ENCODE assay signal across 8 cellular contexts in the genomic region with DNA sequence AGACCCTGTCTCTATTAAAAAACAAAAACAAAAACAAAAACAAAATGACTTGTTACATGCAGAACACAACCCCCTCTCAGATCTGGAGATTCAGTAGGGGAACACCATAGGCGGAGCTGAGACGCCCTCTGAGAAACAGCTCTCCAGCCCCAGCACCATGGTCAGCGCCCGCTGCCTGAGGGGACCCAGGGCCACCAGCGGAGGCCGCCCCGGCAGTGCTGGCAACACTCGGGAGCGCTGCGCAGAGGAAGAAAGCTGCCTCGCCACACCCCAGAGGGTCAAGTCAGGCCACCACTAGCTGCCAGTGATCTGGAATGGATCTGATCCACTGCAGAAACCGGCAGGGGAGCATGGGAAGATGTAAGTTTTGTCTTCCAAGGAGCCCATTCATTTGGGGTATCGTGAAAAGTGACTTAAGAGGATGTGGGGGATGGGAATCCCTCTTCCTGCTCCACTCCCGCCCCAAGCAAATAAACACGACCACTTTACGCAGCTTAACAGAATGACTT. TPM values are rescaled to one million over a fixed set of nuclear protein-coding genes. Genes with fewer than 3 reads are reported as not detected.
DNase-seq lines count a peak whose midpoint lies in the region; ATAC-seq and TF ChIP-seq lines count a peak whose summit lies in the region.

No MANE protein-coding gene starts in this region.

- H3K79me1 ChIP-seq in mesenchymal stem cell (replicated peaks; ENCODE audit: low read length, poor library complexity, severe bottlenecking), result no peaks in the 10 kb centered on the region

- no peak overlapping the region for H2AFZ ChIP-seq in mesenchymal stem cell (ENCODE audit: low read depth, low read length)

- no peak for TF ChIP-seq CTCF in colonic mucosa (IDR thresholded peaks at IDR 0.05)
- no peak for TF ChIP-seq CTCF in GM10248 (IDR thresholded peaks at IDR 0.05; ENCODE audit: control extremely low read depth, extremely low read depth, low read depth, missing control alignments)

- no peak overlapping the region for H2BK120ac ChIP-seq in mesenchymal stem cell (ENCODE audit: low read depth, low read length)

- no peak overlapping the region for H3K4me2 ChIP-seq in mesenchymal stem cell (ENCODE audit: low read length, poor library complexity, severe bottlenecking)

- intact Hi-C loops in colonic mucosa (cut with DNase I), result no loop called here
- intact Hi-C loops in aorta (cut with DNase I), result no loop called here

- POLR2A ChIA-PET in GM10248 (lab: Yijun Ruan, JAX), result no interaction called here

- H3K9ac ChIP-seq in colonic mucosa (ENCODE audit: low read depth in 2 of 2, low read length in 2 of 2) (no peak overlapping the region), mesenchymal stem cell (ENCODE audit: low read length) (no peak overlapping the region)

- H3K36me3 ChIP-seq in colonic mucosa (no peaks in the 10 kb centered on the region), mesenchymal stem cell (ENCODE audit: control insufficient read depth in 1 of 2, insufficient read depth in 2 of 2, low read depth in 1 of 2, low read length in 2 of 2) (no peaks in the 10 kb centered on the region), aorta (ENCODE audit: control insufficient read depth in 1 of 2, insufficient read depth in 2 of 2, low read length in 1 of 2) (no peaks in the 10 kb centered on the region)

- H3K4ac ChIP-seq in mesenchymal stem cell (ENCODE audit: low read depth in 1 of 2, low read length in 2 of 2), result no peak overlapping the region

- DNase-seq in AG20443 (ENCODE audit: low spot score) (peak; percentile 79), RPMI7951 (ENCODE audit: low read depth) (peak; percentile 53), colonic mucosa (peak; percentile 38), mesenchymal stem cell (peak; percentile 51), aorta (peak; percentile 75 to 88), GM10248 (ENCODE audit: extremely low spot score) (no peak)

- no peak overlapping the region for H3K23ac ChIP-seq in mesenchymal stem cell (ENCODE audit: low read length in 2 of 2)

- no peak overlapping the region for H2AK5ac ChIP-seq in mesenchymal stem cell (ENCODE audit: low read length, severe bottlenecking)

- no peak overlapping the region for H3K18ac ChIP-seq in mesenchymal stem cell (ENCODE audit: low read depth in 1 of 2, low read length in 2 of 2)

- ATAC-seq in aorta (ENCODE audit: low FRiP score) (peak; percentile 57), GM21576 (IDR thresholded peaks at IDR 0.05; ENCODE audit: unreplicated experiment) (no peak), HG02798 (IDR thresholded peaks at IDR 0.05; ENCODE audit: poor library complexity, unreplicated experiment) (no peak)

- H3K27me3 ChIP-seq in colonic mucosa (peaks cover 58% of the 10 kb centered on the region), mesenchymal stem cell (ENCODE audit: control insufficient read depth in 1 of 2, insufficient read depth in 1 of 2, low read length in 2 of 2) (peaks cover 74 to 87% of the 10 kb centered on the region in 2 experiments), aorta (ENCODE audit: control insufficient read depth in 1 of 2, insufficient read depth in 2 of 2, low read length in 1 of 2) (peaks cover 0 to 2% of the 10 kb centered on the region in 2 donors)

- H2BK15ac ChIP-seq in mesenchymal stem cell (ENCODE audit: low read depth, poor library complexity, severe bottlenecking), result no peak overlapping the region

- no peak overlapping the region for H3K14ac ChIP-seq in mesenchymal stem cell (ENCODE audit: low read length in 2 of 2)

- 3% methylated on average over 11 of the region's 16 CpGs for WGBS in mesenchymal stem cell
- 5 to 7% methylated on average over 16 of the region's 16 CpGs for WGBS in aorta, 2 donors

- H4K91ac ChIP-seq in mesenchymal stem cell (ENCODE audit: low read length), result no peak overlapping the region

- no peak overlapping the region for H2BK12ac ChIP-seq in mesenchymal stem cell (ENCODE audit: low read length in 2 of 2)

- H3K4me3 ChIP-seq in colonic mucosa (no peak overlapping the region), mesenchymal stem cell (ENCODE audit: insufficient read depth in 1 of 2, low read depth in 1 of 2, low read length in 2 of 2) (peak overlapping the region in 1 of 2 experiments; percentile 28), aorta (ENCODE audit: low read length in 2 of 2) (no peak overlapping the region)

- no peak overlapping the region for H3K27ac ChIP-seq in colonic mucosa
- no peak overlapping the region for H3K27ac ChIP-seq in mesenchymal stem cell (ENCODE audit: low read length, poor library complexity, severe bottlenecking)
- H3K27ac ChIP-seq in aorta (ENCODE audit: low read depth in 1 of 2, low read length in 2 of 2), result no peak overlapping the region

- no peak overlapping the region for H2BK5ac ChIP-seq in mesenchymal stem cell (ENCODE audit: low read depth, low read length, poor library complexity, severe bottlenecking)

- H3K4me1 ChIP-seq in colonic mucosa (peaks cover 7% of the 10 kb centered on the region), mesenchymal stem cell (ENCODE audit: control insufficient read depth, insufficient read depth, low read depth, low read length) (peaks cover 21% of the 10 kb centered on the region), aorta (ENCODE audit: control insufficient read depth in 1 of 2, insufficient read depth in 2 of 2, low read length in 2 of 2) (no peaks in the 10 kb centered on the region)

- no peak overlapping the region for H4K8ac ChIP-seq in mesenchymal stem cell (ENCODE audit: low read length)

- H3K9me3 ChIP-seq in colonic mucosa (no peaks in the 10 kb centered on the region), mesenchymal stem cell (ENCODE audit: control insufficient read depth, low read length) (no peaks in the 10 kb centered on the region), aorta (ENCODE audit: control insufficient read depth, low read length) (no peaks in the 10 kb centered on the region)

- CTCF ChIA-PET in GM10248 (lab: Yijun Ruan, JAX), result interaction anchor here (0.8 to 2.3 kb wide), 2 partner anchors 10 to 52 kb away, joined by 3 to 12 read pairs; no protein-coding TSS in a partner anchor

RNA-seq across cellular contexts. Expression of gene ACTA1, which starts 3.1 kb away (rescaled TPM):
- total RNA-seq in RPMI7951 (2014; rRNA removed; shearing (Covaris generic)), result not detected in 2 replicates
- total RNA-seq in colonic mucosa, result 1 to 10 TPM in 1 of 2 donors, not detected in 1; 2.4 TPM
- polyA plus RNA-seq in mesenchymal stem cell (2013, experiment 1 of 2), result 0.07 TPM
- polyA plus RNA-seq in mesenchymal stem cell (2013, experiment 2 of 2), result 0.08 TPM
- 10 to 100 TPM in 1 of 2 donors, 1 to 10 TPM in 1; 1.8 to 46.8 TPM for total RNA-seq in aorta
- 10 to 100 TPM in 1 of 2 donors, 1 to 10 TPM in 1; 3.7 to 19.0 TPM for polyA plus RNA-seq in aorta
